25 cellular contexts compared by ENCODE assay signal in genomic region chr3:120797857-120798256, GRCh38.
"Had no signal": no experiment of that assay in that cellular context is flagged by ENCODE, and none has a peak within 500 bp of the region (broad histone marks: within the 10 kb centered on the region; RNA-seq: fewer than 3 reads in every experiment).

No MANE protein-coding gene starts in this region.

- H3K9me3 Mint-ChIP-seq: activated naive CD4-positive, alpha-beta T cell treated with anti-CD3 and anti-CD28 coated beads, Interleukin-2, amount 10 ng/mL, durations not matched to agents 7 days and 5 days; activated naive CD8-positive, alpha-beta T cell treated with anti-CD3 and anti-CD28 coated beads, Interleukin-2, amount 10 ng/mL, durations not matched to agents 7 days and 5 days; activated T-helper 1 cell treated with anti-CD3 and anti-CD28 coated beads, Interleukin-12 subunit alpha, Interleukin-12 subunit beta, Interleukin-2, Interleukin-4 antibody, amounts not matched to agents 30 ng/mL and 10 ng/mL and 1 ng/mL, durations not matched to agents 14 hours and 24 hours and 36 hours; brain; natural killer cell; stimulated activated memory B cell treated with anti-CD40 and anti-IgM and Interleukin-4, amounts not matched to agents 10 μg/mL and 1 μg/mL and 100 μg/mL, for 72 hours; stimulated activated naive CD8-positive, alpha-beta T cell treated with anti-CD3 and anti-CD28 coated beads, Interleukin-15, amount 100 ng/mL, for 72 hours had no signal

- H3K36me3 Mint-ChIP-seq: activated naive CD4-positive, alpha-beta T cell treated with anti-CD3 and anti-CD28 coated beads, Interleukin-2, amount 10 ng/mL, durations not matched to agents 7 days and 5 days; activated naive CD8-positive, alpha-beta T cell treated with anti-CD3 and anti-CD28 coated beads, Interleukin-2, amount 10 ng/mL, durations not matched to agents 7 days and 5 days; brain; natural killer cell; stimulated activated memory B cell treated with anti-CD40 and anti-IgM and Interleukin-4, amounts not matched to agents 10 μg/mL and 1 μg/mL and 100 μg/mL, for 72 hours had no signal

- H3K27ac Mint-ChIP-seq: activated naive CD4-positive, alpha-beta T cell treated with anti-CD3 and anti-CD28 coated beads, Interleukin-2, amount 10 ng/mL, durations not matched to agents 7 days and 5 days; activated naive CD8-positive, alpha-beta T cell treated with anti-CD3 and anti-CD28 coated beads, Interleukin-2, amount 10 ng/mL, durations not matched to agents 7 days and 5 days; activated T-helper 1 cell treated with anti-CD3 and anti-CD28 coated beads, Interleukin-12 subunit alpha, Interleukin-12 subunit beta, Interleukin-2, Interleukin-4 antibody, amounts not matched to agents 30 ng/mL and 10 ng/mL and 1 ng/mL, durations not matched to agents 14 hours and 24 hours and 36 hours; brain; natural killer cell; stimulated activated memory B cell treated with anti-CD40 and anti-IgM and Interleukin-4, amounts not matched to agents 10 μg/mL and 1 μg/mL and 100 μg/mL, for 72 hours had no signal

- DNase-seq: activated CD4-positive, alpha-beta T cell treated with anti-CD3 and anti-CD28 coated beads for 4 hours; activated CD4-positive, alpha-beta T cell treated with anti-CD3 and anti-CD28 coated beads, Interleukin-2, amount 50 U/mL, for 4 hours; activated CD8-positive, alpha-beta memory T cell treated with anti-CD3 and anti-CD28 coated beads, Interleukin-2, amount 50 U/mL, for 4 hours; activated effector memory CD4-positive, alpha-beta T cell treated with anti-CD3 and anti-CD28 coated beads, Interleukin-2, amount 50 U/mL, for 16 hours; activated naive CD4-positive, alpha-beta T cell treated with anti-CD3 and anti-CD28 coated beads, Interleukin-2, amount 10 ng/mL, durations not matched to agents 7 days and 5 days; activated naive CD8-positive, alpha-beta T cell treated with anti-CD3 and anti-CD28 coated beads, Interleukin-2, amount 10 ng/mL, durations not matched to agents 7 days and 5 days; activated T-cell treated with anti-CD3 and anti-CD28 coated beads, Interleukin-2, amount 50 U/mL, for 1 hour; cerebellar nuclear complex; dorsolateral prefrontal cortex; effector memory CD4-positive, alpha-beta T cell; gastrocnemius medialis; glutamatergic neuron; islet precursor cell; left cardiac atrium; midbrain; natural killer cell; stimulated activated CD4-positive, alpha-beta T cell treated with anti-CD3 and anti-CD28 coated beads, Interleukin-1b, Interleukin-23, amount 100 ng/mL, for 48 hours; stimulated activated CD4-positive, alpha-beta T cell treated with anti-CD3 and anti-CD28 coated beads, Interleukin-4, amount 100 ng/mL, for 4 hours; stimulated activated CD8-positive, alpha-beta memory T cell treated with anti-CD3 and anti-CD28 coated beads, Interleukin-4, amount 100 ng/mL, for 48 hours; stimulated activated naive CD8-positive, alpha-beta T cell treated with anti-CD3 and anti-CD28 coated beads, Interleukin-15, amount 100 ng/mL, for 72 hours; substantia nigra; upper lobe of left lung had no signal

- H3K4me3 Mint-ChIP-seq: activated naive CD4-positive, alpha-beta T cell treated with anti-CD3 and anti-CD28 coated beads, Interleukin-2, amount 10 ng/mL, durations not matched to agents 7 days and 5 days; activated naive CD8-positive, alpha-beta T cell treated with anti-CD3 and anti-CD28 coated beads, Interleukin-2, amount 10 ng/mL, durations not matched to agents 7 days and 5 days; activated T-helper 1 cell treated with anti-CD3 and anti-CD28 coated beads, Interleukin-12 subunit alpha, Interleukin-12 subunit beta, Interleukin-2, Interleukin-4 antibody, amounts not matched to agents 30 ng/mL and 10 ng/mL and 1 ng/mL, durations not matched to agents 14 hours and 24 hours and 36 hours; brain; natural killer cell; stimulated activated memory B cell treated with anti-CD40 and anti-IgM and Interleukin-4, amounts not matched to agents 10 μg/mL and 1 μg/mL and 100 μg/mL, for 72 hours; stimulated activated naive CD8-positive, alpha-beta T cell treated with anti-CD3 and anti-CD28 coated beads, Interleukin-15, amount 100 ng/mL, for 72 hours had no signal

- ATAC-seq: gastrocnemius medialis; left cardiac atrium; natural killer cell; stimulated activated memory B cell treated with anti-CD40 and anti-IgM and Interleukin-4, amounts not matched to agents 10 μg/mL and 1 μg/mL and 100 μg/mL, for 72 hours; stimulated activated naive CD8-positive, alpha-beta T cell treated with anti-CD3 and anti-CD28 coated beads, Interleukin-15, amount 100 ng/mL, for 72 hours had no signal

- H3K27me3 Mint-ChIP-seq: activated naive CD4-positive, alpha-beta T cell treated with anti-CD3 and anti-CD28 coated beads, Interleukin-2, amount 10 ng/mL, durations not matched to agents 7 days and 5 days; brain; stimulated activated memory B cell treated with anti-CD40 and anti-IgM and Interleukin-4, amounts not matched to agents 10 μg/mL and 1 μg/mL and 100 μg/mL, for 72 hours; stimulated activated naive CD8-positive, alpha-beta T cell treated with anti-CD3 and anti-CD28 coated beads, Interleukin-15, amount 100 ng/mL, for 72 hours had no signal

- H3K4me1 Mint-ChIP-seq: activated naive CD4-positive, alpha-beta T cell treated with anti-CD3 and anti-CD28 coated beads, Interleukin-2, amount 10 ng/mL, durations not matched to agents 7 days and 5 days; activated naive CD8-positive, alpha-beta T cell treated with anti-CD3 and anti-CD28 coated beads, Interleukin-2, amount 10 ng/mL, durations not matched to agents 7 days and 5 days; brain; natural killer cell; stimulated activated memory B cell treated with anti-CD40 and anti-IgM and Interleukin-4, amounts not matched to agents 10 μg/mL and 1 μg/mL and 100 μg/mL, for 72 hours; stimulated activated naive CD8-positive, alpha-beta T cell treated with anti-CD3 and anti-CD28 coated beads, Interleukin-15, amount 100 ng/mL, for 72 hours had no signal
